25 cellular contexts compared by ENCODE assay signal in the genomic region with DNA sequence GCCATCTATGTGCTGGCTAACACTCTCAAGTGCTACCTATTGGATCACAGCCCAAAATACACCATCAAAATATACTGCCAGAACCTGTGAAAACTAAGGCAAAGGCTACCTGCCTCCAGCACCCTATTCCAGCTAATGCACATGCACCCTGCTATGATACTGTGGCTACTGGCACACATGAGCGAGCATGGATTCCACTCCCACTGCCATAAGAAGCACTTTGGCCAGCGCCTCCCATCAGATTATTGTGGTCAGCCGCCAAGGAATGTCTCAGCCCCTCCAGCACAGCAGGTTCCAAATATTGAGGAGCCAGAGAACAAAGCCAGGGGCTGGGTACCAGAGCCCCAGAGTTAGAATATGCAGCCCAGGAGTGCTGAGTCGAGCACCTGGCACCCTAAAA. TPM values are rescaled to one million over a fixed set of nuclear protein-coding genes. Genes with fewer than 3 reads are reported as not detected.
DNase-seq lines count a peak whose midpoint lies in the region; ATAC-seq, FAIRE-seq and TF ChIP-seq lines count a peak whose summit lies in the region.
"Had no signal": no experiment of that assay in that cellular context is flagged by ENCODE, and none has a peak within 500 bp of the region (broad histone marks: within the 10 kb centered on the region; RNA-seq: fewer than 3 reads in every experiment).

No MANE protein-coding gene starts in this region.

- H3K4me1 ChIP-seq in astrocyte (ENCODE audit: insufficient read depth, low read length), result no peaks in the 10 kb centered on the region
- H3K4me1 ChIP-seq: BLaER1 had no signal

- no peak overlapping the region for H3K27ac ChIP-seq in astrocyte (ENCODE audit: low read depth, low read length)
- H3K27ac ChIP-seq: BLaER1, KMS-11, PC-9, SK-N-MC had no signal

- H3K4me2 ChIP-seq in astrocyte (ENCODE audit: low read length), result no peak overlapping the region
- H3K4me2 ChIP-seq: BLaER1, GM23338, KMS-11, PC-9 had no signal

- no peaks in the 10 kb centered on the region for H4K20me1 ChIP-seq in astrocyte (ENCODE audit: insufficient read depth, low read length)
- H4K20me1 ChIP-seq: BLaER1 had no signal

- H3K4me1 Mint-ChIP-seq in astrocyte (ENCODE audit: low read depth, unreplicated experiment), result peaks cover 9% of the 10 kb centered on the region
- H3K4me1 Mint-ChIP-seq: CD4-positive, CD25-positive, alpha-beta regulatory T cell had no signal

- TF ChIP-seq CTCF in astrocyte (IDR thresholded peaks at IDR 0.05; ENCODE audit: insufficient read depth, low read depth, low read length), result no peak
- TF ChIP-seq CTCF in kidney epithelial cell (IDR thresholded peaks at IDR 0.05; ENCODE audit: insufficient read depth, low read length, poor library complexity, severe bottlenecking), result no peak

- H3K27me3 Mint-ChIP-seq in astrocyte (ENCODE audit: low read depth, unreplicated experiment), result peaks cover 4% of the 10 kb centered on the region

- no peaks in the 10 kb centered on the region for H3K36me3 Mint-ChIP-seq in astrocyte (ENCODE audit: low read depth, unreplicated experiment)
- H3K36me3 Mint-ChIP-seq: CD4-positive, CD25-positive, alpha-beta regulatory T cell had no signal

- H3K79me2 ChIP-seq in astrocyte (ENCODE audit: insufficient read depth, low read length), result no peaks in the 10 kb centered on the region

- no peaks in the 10 kb centered on the region for H3K9me3 Mint-ChIP-seq in astrocyte (ENCODE audit: unreplicated experiment)
- H3K9me3 Mint-ChIP-seq: GM23338 had no signal

- no peak overlapping the region for H2AFZ ChIP-seq in astrocyte (ENCODE audit: low read depth, low read length)
- H2AFZ ChIP-seq: GM23338, PC-9 had no signal

- ATAC-seq in GM19328 (IDR thresholded peaks at IDR 0.05; ENCODE audit: unreplicated experiment), result no peak
- ATAC-seq: GM23338 had no signal

- no peaks in the 10 kb centered on the region for H3K27me3 ChIP-seq in astrocyte (ENCODE audit: insufficient read depth, low read length)
- H3K27me3 ChIP-seq in kidney epithelial cell (ENCODE audit: control insufficient read depth, insufficient read depth, low read length), result no peaks in the 10 kb centered on the region
- H3K27me3 ChIP-seq: BLaER1 had no signal

- H3K36me3 ChIP-seq in astrocyte (ENCODE audit: insufficient read depth, low read length) (no peaks in the 10 kb centered on the region), kidney epithelial cell (ENCODE audit: control insufficient read depth, insufficient read depth, low read length) (no peaks in the 10 kb centered on the region)
- H3K36me3 ChIP-seq: BLaER1 had no signal

- no peak overlapping the region for H3K27ac Mint-ChIP-seq in astrocyte (ENCODE audit: unreplicated experiment)
- H3K27ac Mint-ChIP-seq: CD4-positive, CD25-positive, alpha-beta regulatory T cell; GM23338; H9 had no signal

- DNase-seq in HK-2 (ENCODE audit: unreplicated experiment) (peak; percentile 42), astrocyte (ENCODE audit: low read depth) (peak; percentile 26), kidney epithelial cell (ENCODE audit: low read depth) (peak; percentile 12), renal cortical epithelial cell (ENCODE audit: low read depth) (peak; percentile 46), NCI-H526 (lab: John Stamatoyannopoulos, UW) (no peak), SIG-M5 treated with dmso at 0.1 percent for 504 hours (lab: John Stamatoyannopoulos, UW; ENCODE audit: unreplicated experiment) (no peak)
- DNase-seq: CD4-positive, CD25-positive, alpha-beta regulatory T cell; H9; MM.1S; NCI-H1048; NCI-H1436; NCI-H187 treated with DMSO at 0.1 percent for 48 hours; NCI-H2107; NCI-H524; NCI-H774; PC-9; RPMI8226; SHP77 treated with DMSO at 0.1 percent for 48 hours had no signal

- FAIRE-seq in astrocyte (lab: Jason Lieb, UNC), result no peak
- FAIRE-seq: A204.1, G401.6 had no signal

- H3K4me3 ChIP-seq in astrocyte (ENCODE audit: insufficient read depth, low read depth, low read length) (no peak overlapping the region), kidney epithelial cell (ENCODE audit: low read depth, low read length) (no peak overlapping the region)
- H3K4me3 ChIP-seq: BLaER1, GM23338, PC-9, SK-N-MC had no signal

- H3K4me3 Mint-ChIP-seq in astrocyte (ENCODE audit: unreplicated experiment), result no peak overlapping the region
- H3K4me3 Mint-ChIP-seq: CD4-positive, CD25-positive, alpha-beta regulatory T cell; GM23338; H9 had no signal

- no peak overlapping the region for H3K9ac ChIP-seq in astrocyte (ENCODE audit: low read length)
- H3K9ac ChIP-seq: BLaER1, KMS-11 had no signal

- H3K9me3 ChIP-seq in astrocyte (ENCODE audit: insufficient read depth, low read depth, low read length), result no peaks in the 10 kb centered on the region
- H3K9me3 ChIP-seq: BLaER1 had no signal

RNA-seq across cellular contexts. Expression of gene TMPRSS11F, which starts 32.5 kb away (rescaled TPM):
- 0.27 TPM in 1 of 2 replicates, not detected in the other for total RNA-seq in astrocyte
- total RNA-seq in kidney epithelial cell, result not detected in 2 replicates
- total RNA-seq in renal cortical epithelial cell, result not detected in 2 replicates
- total RNA-seq: CD4-positive, CD25-positive, alpha-beta regulatory T cell; GM23338; H9; PC-9 had no signal

Comparison
In these comparisons a context has a peak if more than half of its experiments do, and no peak if none do; other contexts are left out.
1. DNase-seq: peak in HK-2 (single experiment), astrocyte (single experiment), kidney epithelial cell (single experiment) and renal cortical epithelial cell (single experiment); none in NCI-H526 (0 of 2) and SIG-M5 treated with dmso at 0.1 percent for 504 hours (single experiment).